ENCODE assay signal across 8 cellular contexts in the genomic region with DNA sequence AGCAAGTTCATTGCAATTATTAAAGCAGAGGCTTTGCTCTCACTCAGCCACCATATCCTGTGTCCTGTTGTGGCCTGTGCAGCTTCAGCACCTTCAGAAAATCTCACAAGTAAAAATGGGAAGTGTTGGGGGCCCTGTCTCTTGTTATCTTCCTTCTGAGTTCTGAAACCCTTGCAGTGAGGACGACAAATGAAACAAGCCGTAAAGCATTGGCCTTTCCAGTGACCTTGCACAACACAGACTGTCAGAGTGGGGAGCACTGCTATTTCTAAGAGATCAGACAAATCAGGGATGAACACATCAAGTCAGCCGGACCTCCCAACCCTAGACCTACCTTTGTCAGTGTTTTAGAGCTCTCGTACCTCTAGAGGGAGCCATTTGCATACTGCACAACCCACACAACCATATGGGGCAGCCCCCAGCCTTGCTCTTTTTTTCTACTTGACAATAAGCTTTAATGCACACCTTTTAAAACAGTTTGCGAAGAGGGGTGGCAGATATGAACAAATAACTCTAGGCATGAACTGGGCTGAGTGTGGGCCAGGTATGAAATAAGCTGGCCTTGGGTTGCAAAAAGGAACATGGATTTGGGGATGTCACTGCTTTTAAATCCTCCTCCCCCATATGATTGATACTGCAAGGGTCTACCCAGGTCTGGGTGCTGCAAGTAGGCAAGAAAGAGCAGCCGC.
DNase-seq lines count a peak whose midpoint lies in the region; ATAC-seq and TF ChIP-seq lines count a peak whose summit lies in the region.

No MANE protein-coding gene starts in this region.

- H3K36me3 ChIP-seq in OCI-LY1 (ENCODE audit: insufficient read depth, low read length) (no peaks in the 10 kb centered on the region), thoracic aorta (no peaks in the 10 kb centered on the region)

- peak; percentile 87 for TF ChIP-seq CTCF in OCI-LY1 (IDR thresholded peaks at IDR 0.05; ENCODE audit: low read length)
- TF ChIP-seq CTCF in cardiac fibroblast (IDR thresholded peaks at IDR 0.05; ENCODE audit: low read depth, low read length), result peak; percentile 78
- peak; percentile 40 for TF ChIP-seq CTCF in thoracic aorta (IDR thresholded peaks at IDR 0.05)

- H3K79me2 ChIP-seq in OCI-LY1 (ENCODE audit: insufficient read depth, low read length), result no peaks in the 10 kb centered on the region

- H3K9me2 ChIP-seq in OCI-LY1 (ENCODE audit: low read depth, low read length), result no peaks in the 10 kb centered on the region

- H3K27ac ChIP-seq in OCI-LY1 (ENCODE audit: low read depth, low read length, poor library complexity, severe bottlenecking), result no peak overlapping the region
- no peak overlapping the region for H3K27ac ChIP-seq in thoracic aorta

- no peak overlapping the region for H3K4me2 ChIP-seq in OCI-LY1 (ENCODE audit: low read length)

- no peaks in the 10 kb centered on the region for H3K9me3 ChIP-seq in OCI-LY1 (ENCODE audit: low read length)
- H3K9me3 ChIP-seq in thoracic aorta, result no peaks in the 10 kb centered on the region

- peak; percentile 26 for DNase-seq in stimulated activated CD4-positive, alpha-beta T cell treated with anti-CD3 and anti-CD28 coated beads, Interleukin-15, amount 100 ng/mL, for 24 hours
- DNase-seq in stimulated activated CD4-positive, alpha-beta T cell treated with anti-CD3 and anti-CD28 coated beads, Interleukin-4, amount 100 ng/mL, for 4 hours, result no peak
- DNase-seq in cardiac fibroblast (ENCODE audit: low read depth in 2 of 2) (peak; percentile 71 to 74), kidney tubule cell (ENCODE audit: low spot score) (peak; percentile 45), thoracic aorta (ENCODE audit: low spot score) (no peak), ureter (ENCODE audit: low spot score) (no peak)

- no peak overlapping the region for H3K9ac ChIP-seq in OCI-LY1 (ENCODE audit: low read length)

- H3F3A ChIP-seq in OCI-LY1 (ENCODE audit: insufficient read depth, low read length), result no peaks in the 10 kb centered on the region

- ATAC-seq in HG03045 (IDR thresholded peaks at IDR 0.05; ENCODE audit: unreplicated experiment) (peak; percentile 60), thoracic aorta (ENCODE audit: insufficient number of reproducible peaks, low FRiP score, low read depth) (no peak)

- H3K27me3 ChIP-seq in OCI-LY1 (ENCODE audit: insufficient read depth, low read length) (no peaks in the 10 kb centered on the region), thoracic aorta (replicated peaks; ENCODE audit: insufficient read depth) (no peaks in the 10 kb centered on the region)

- H2AFZ ChIP-seq in OCI-LY1 (ENCODE audit: low read length), result no peak overlapping the region

- no peaks in the 10 kb centered on the region for H4K20me1 ChIP-seq in OCI-LY1 (ENCODE audit: insufficient read depth, low read length)

- no peak overlapping the region for H3K4me3 ChIP-seq in OCI-LY1 (ENCODE audit: low read depth, low read length, poor library complexity, severe bottlenecking)
- no peak overlapping the region for H3K4me3 ChIP-seq in cardiac fibroblast (replicated peaks in 1 of 2; ENCODE audit: low read depth in 2 of 2, low read length in 2 of 2)
- no peak overlapping the region for H3K4me3 ChIP-seq in thoracic aorta

- no peaks in the 10 kb centered on the region for H3K4me1 ChIP-seq in OCI-LY1 (ENCODE audit: insufficient read depth, low read length, severe bottlenecking)
- no peaks in the 10 kb centered on the region for H3K4me1 ChIP-seq in thoracic aorta (ENCODE audit: control insufficient read depth in 1 of 2, low read depth in 2 of 2)

Comparison
In these comparisons a context has a peak if more than half of its experiments do, and no peak if none do; other contexts are left out.
1. DNase-seq: peak in stimulated activated CD4-positive, alpha-beta T cell treated with anti-CD3 and anti-CD28 coated beads, Interleukin-15, amount 100 ng/mL, for 24 hours (single experiment), cardiac fibroblast (2 of 2) and kidney tubule cell (single experiment); none in stimulated activated CD4-positive, alpha-beta T cell treated with anti-CD3 and anti-CD28 coated beads, Interleukin-4, amount 100 ng/mL, for 4 hours (0 of 2), thoracic aorta (single experiment) and ureter (single experiment).
2. Peak in every context shown above with its lines, with median percentiles within 50 percentile points of each other: CTCF ChIP-seq.